10 cellular contexts compared by ENCODE assay signal in the genomic region with DNA sequence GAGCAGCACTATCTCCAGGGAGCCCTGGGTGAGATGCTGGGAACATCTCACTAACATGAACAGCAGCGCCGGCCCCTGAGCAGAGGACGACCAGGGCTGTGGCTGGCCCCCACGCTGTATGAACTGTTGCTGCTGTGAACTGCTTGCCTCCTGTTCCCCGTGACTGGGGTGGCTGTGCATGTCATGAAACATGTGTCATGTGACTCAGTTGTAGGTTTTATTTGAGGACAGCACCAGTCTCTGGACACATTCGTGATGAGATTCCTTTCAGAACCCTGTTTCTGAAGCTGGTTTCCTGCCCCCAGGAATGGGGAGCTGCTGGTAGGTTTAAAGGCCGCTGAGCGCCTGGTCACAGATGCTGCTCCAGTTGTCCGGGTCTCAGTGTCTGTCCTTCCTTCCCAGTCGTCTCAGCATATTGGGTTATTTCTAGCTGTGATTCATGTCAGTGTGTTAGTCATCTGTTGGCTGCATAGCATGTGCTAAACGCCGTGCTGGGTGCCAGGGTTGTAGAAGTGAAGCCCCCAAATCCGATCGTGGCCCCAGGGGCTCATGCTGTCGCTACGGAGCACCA.
DNase-seq lines count a peak whose midpoint lies in the region; ATAC-seq, FAIRE-seq and TF ChIP-seq lines count a peak whose summit lies in the region.
"Had no signal": no experiment of that assay in that cellular context is flagged by ENCODE, and none has a peak within 500 bp of the region (broad histone marks: within the 10 kb centered on the region; RNA-seq: fewer than 3 reads in every experiment).

No MANE protein-coding gene starts in this region.

- POLR2A ChIA-PET in GM12878 (lab: Charles Lee), result no interaction called here

- SMC1A ChIA-PET in GM12878 (lab: Charles Lee; ENCODE audit: uncharacterized antibody, unreplicated experiment), result interaction anchor here (1.1 to 12.1 kb wide), 3 partner anchors 16 to 55 kb away, joined by 6 to 114 read pairs (median 15); no protein-coding TSS in a partner anchor

- no peak for ATAC-seq in GM12878
- no peak for ATAC-seq in GM21786 (IDR thresholded peaks at IDR 0.05; ENCODE audit: unreplicated experiment)

- intact Hi-C loops in activated CD4-positive, alpha-beta T cell treated with anti-CD3 and anti-CD28 coated beads, Interleukin-2, amount 10 ng/mL, durations not matched to agents 24 days and 14 days (cut with micrococcal nuclease), result no loop called here
- intact Hi-C loops in GM12878 (cut with micrococcal nuclease; ENCODE audit: unreplicated experiment), result no loop called here

- H3K36me3 Mint-ChIP-seq in activated CD4-positive, alpha-beta T cell treated with anti-CD3 and anti-CD28 coated beads, Interleukin-2, amount 10 ng/mL, durations not matched to agents 24 days and 14 days (ENCODE audit: low read depth), result peaks cover 4% of the 10 kb centered on the region

- peak overlapping the region; percentile 21 for H3K27ac Mint-ChIP-seq in activated CD4-positive, alpha-beta T cell treated with anti-CD3 and anti-CD28 coated beads, Interleukin-2, amount 10 ng/mL, durations not matched to agents 24 days and 14 days

- DNase-seq in activated CD4-positive, alpha-beta T cell treated with anti-CD3 and anti-CD28 coated beads, Interleukin-2, amount 10 ng/mL, durations not matched to agents 24 days and 14 days, result no peak
- no peak for DNase-seq in activated CD4-positive, alpha-beta T cell treated with anti-CD3 and anti-CD28 coated beads, Interleukin-2, amount 50 U/mL, for 1 hour
- DNase-seq in GM12878 (ENCODE audit: low read depth, low spot score) (no peak), iris pigment epithelial cell (ENCODE audit: low read depth) (peak; percentile 61), SK-N-DZ (ENCODE audit: low spot score) (no peak)
- DNase-seq in stimulated activated CD4-positive, alpha-beta T cell treated with anti-CD3 and anti-CD28 coated beads, Interleukin-15, amount 100 ng/mL, for 24 hours, result no peak
- DNase-seq: activated CD4-positive, alpha-beta T cell treated with anti-CD3 and anti-CD28 coated beads, Interleukin-2, amount 50 U/mL, for 4 hours had no signal

- no peak for TF ChIP-seq RAD21 in GM12878 (IDR thresholded peaks at IDR 0.05; ENCODE audit: insufficient read depth, low read depth, low read length)

- WGBS in GM12878 (ENCODE audit: insufficient coverage, insufficient replicate concordance, low lambda C conversion rate, missing lambda C conversion rate), result 63% methylated on average over 16 of the region's 16 CpGs

- H3K27ac ChIP-seq in GM12878 (ENCODE audit: control insufficient read depth, insufficient read depth) (peak overlapping the region; percentile 91; the same call in 1 of the 2 replicates), temporal lobe (ENCODE audit: low read depth, low read length) (peak overlapping the region; percentile 63)

- RAD21 ChIA-PET in GM12878 (lab: Charles Lee; ENCODE audit: unreplicated experiment), result interaction anchor here (0.8 to 4.5 kb wide), 4 partner anchors 17 to 77 kb away, joined by 3 to 48 read pairs (median 8); no protein-coding TSS in a partner anchor

- no peak overlapping the region for H3K4me3 Mint-ChIP-seq in activated CD4-positive, alpha-beta T cell treated with anti-CD3 and anti-CD28 coated beads, Interleukin-2, amount 10 ng/mL, durations not matched to agents 24 days and 14 days

- TF ChIP-seq POLR2A in GM12878 (IDR thresholded peaks at IDR 0.05; ENCODE audit: low read depth, low read length), result no peak

- FAIRE-seq in GM12878 (lab: Jason Lieb, UNC), result no peak
- FAIRE-seq: A204.1 had no signal

- peaks cover 98% of the 10 kb centered on the region for H3K79me2 ChIP-seq in GM12878 (ENCODE audit: control insufficient read depth, insufficient read depth, low read length)

- no peaks in the 10 kb centered on the region for H3K27me3 ChIP-seq in GM12878 (replicated peaks in 1 of 2; ENCODE audit: control insufficient read depth in 2 of 2, insufficient read depth in 2 of 2, low read length in 1 of 2)

- CTCF ChIA-PET in GM12878 (lab: Yijun Ruan, JAX), result interaction anchor here (0.9 to 5.6 kb wide), 4 partner anchors 15 to 22 kb away, joined by 3 to 42 read pairs (median 3); no protein-coding TSS in a partner anchor

- in situ Hi-C loops in GM12878 (cut with MboI), result no loop called here

- no TSS peak for BruUV-seq in GM12878 (replicated peaks; lab: Mats Ljungman, UMichigan)

- no peaks in the 10 kb centered on the region for H3K9me3 Mint-ChIP-seq in activated CD4-positive, alpha-beta T cell treated with anti-CD3 and anti-CD28 coated beads, Interleukin-2, amount 10 ng/mL, durations not matched to agents 24 days and 14 days

- peaks cover 9% of the 10 kb centered on the region; the same call in 1 of the 2 replicates for H4K20me1 ChIP-seq in GM12878 (ENCODE audit: control insufficient read depth, insufficient read depth)

- no peaks in the 10 kb centered on the region for H3K27me3 Mint-ChIP-seq in activated CD4-positive, alpha-beta T cell treated with anti-CD3 and anti-CD28 coated beads, Interleukin-2, amount 10 ng/mL, durations not matched to agents 24 days and 14 days

- H3K4me3 ChIP-seq in GM12878, result no peak overlapping the region

- H3K4me1 Mint-ChIP-seq in activated CD4-positive, alpha-beta T cell treated with anti-CD3 and anti-CD28 coated beads, Interleukin-2, amount 10 ng/mL, durations not matched to agents 24 days and 14 days, result peaks cover 33% of the 10 kb centered on the region

- peaks cover 51% of the 10 kb centered on the region for H3K4me1 ChIP-seq in GM12878 (ENCODE audit: control insufficient read depth, insufficient read depth, low read length)

- no peak for TF ChIP-seq CTCF in GM12878 (IDR thresholded peaks at IDR 0.05 in 2 of 3, conservative IDR thresholded peaks at IDR 0.05 in 1 of 3; ENCODE audit: control insufficient read depth in 2 of 3, extremely low read depth in 1 of 3, insufficient read depth in 1 of 3, low read depth in 3 of 3, low read length in 3 of 3)

- H3K36me3 ChIP-seq in GM12878 (ENCODE audit: control insufficient read depth in 2 of 2, insufficient read depth in 2 of 2, low read length in 1 of 2), result peaks cover 3 to 33% of the 10 kb centered on the region in 2 experiments

- H3K9ac ChIP-seq in GM12878 (ENCODE audit: control insufficient read depth, insufficient read depth, low read length), result no peak overlapping the region

- H3K9me3 ChIP-seq in GM12878 (replicated peaks; ENCODE audit: control insufficient read depth, insufficient read depth, low read length), result no peaks in the 10 kb centered on the region

- no peak overlapping the region for H2AFZ ChIP-seq in GM12878 (ENCODE audit: control insufficient read depth, low read depth, low read length)

- TF ChIP-seq EP300 in GM12878 (IDR thresholded peaks at IDR 0.05; ENCODE audit: borderline replicate concordance in 1 of 2, control insufficient read depth in 1 of 2, low read depth in 2 of 2, low read length in 2 of 2), result no peak

- no peak overlapping the region for H3K4me2 ChIP-seq in GM12878 (ENCODE audit: control insufficient read depth, insufficient read depth)

TF ChIP-seq in GM12878, 131 proteins besides CTCF, POLR2A, EP300 and RAD21:
- no peak for TF ChIP-seq NR2F1 (conservative IDR thresholded peaks at IDR 0.05)
- TF ChIP-seq HDAC6 (IDR thresholded peaks at IDR 0.05; ENCODE audit: unreplicated experiment), result no peak
- TF ChIP-seq, protein P1, sequence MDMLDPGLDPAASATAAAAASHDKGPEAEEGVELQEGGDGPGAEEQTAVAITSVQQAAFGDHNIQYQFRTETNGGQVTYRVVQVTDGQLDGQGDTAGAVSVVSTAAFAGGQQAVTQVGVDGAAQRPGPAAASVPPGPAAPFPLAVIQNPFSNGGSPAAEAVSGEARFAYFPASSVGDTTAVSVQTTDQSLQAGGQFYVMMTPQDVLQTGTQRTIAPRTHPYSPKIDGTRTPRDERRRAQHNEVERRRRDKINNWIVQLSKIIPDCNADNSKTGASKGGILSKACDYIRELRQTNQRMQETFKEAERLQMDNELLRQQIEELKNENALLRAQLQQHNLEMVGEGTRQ (IDR thresholded peaks at IDR 0.05; ENCODE audit: borderline replicate concordance, low read depth, low read length), result no peak
- no peak for TF ChIP-seq MYC (IDR thresholded peaks at IDR 0.05; ENCODE audit: insufficient read depth, insufficient read length, insufficient replicate concordance, low read length, severe bottlenecking)
- no peak for TF ChIP-seq MTA3 (IDR thresholded peaks at IDR 0.05; ENCODE audit: borderline replicate concordance, low read length)
- TF ChIP-seq ZNF217 (IDR thresholded peaks at IDR 0.05), result no peak
- no peak for TF ChIP-seq ZZZ3 (IDR thresholded peaks at IDR 0.05; ENCODE audit: control insufficient read depth, insufficient read length, low read depth)
- TF ChIP-seq HDGF (IDR thresholded peaks at IDR 0.05), result no peak
TF ChIP-seq in GM12878: peak in this region for 0.
